Comparison of ENCODE assay signal across 17 cellular contexts in the genomic region with DNA sequence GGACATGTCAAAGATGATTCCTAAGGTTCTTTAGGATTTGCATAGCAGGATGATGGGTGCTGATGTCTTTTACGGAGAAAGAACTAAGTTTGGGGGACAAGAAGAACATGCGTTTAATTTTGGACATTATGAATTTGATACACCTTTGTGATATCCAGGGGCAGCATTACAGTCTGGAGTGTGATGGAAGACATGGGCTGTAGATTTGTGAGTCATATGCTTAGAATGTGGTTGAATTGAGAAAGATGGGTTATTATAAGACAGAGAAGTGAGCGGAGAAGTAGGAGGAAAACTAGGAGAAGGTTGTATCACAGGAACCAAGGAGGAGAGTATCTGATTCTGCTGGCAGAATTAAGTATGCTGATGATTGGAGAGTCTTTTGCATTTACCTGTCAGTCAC. TPM values are rescaled to one million over a fixed set of nuclear protein-coding genes. Genes with fewer than 3 reads are reported as not detected.
A peak's percentile ranks its signal among the peaks of the same experiment; 100 is the strongest.
DNase-seq lines count a peak whose midpoint lies in the region; ATAC-seq, FAIRE-seq and TF ChIP-seq lines count a peak whose summit lies in the region.
"Had no signal": no experiment of that assay in that cellular context is flagged by ENCODE, and none has a peak within 500 bp of the region (broad histone marks: within the 10 kb centered on the region; RNA-seq: fewer than 3 reads in every experiment).

No MANE protein-coding gene starts in this region.

- H3K23me2 ChIP-seq in H9 (ENCODE audit: insufficient read length, low read depth, low read length, poor library complexity, severe bottlenecking) = no peaks in the 10 kb centered on the region

- peaks cover 4% of the 10 kb centered on the region for H3K79me2 ChIP-seq in H9 (ENCODE audit: insufficient read depth, low read length)

- H3K14ac ChIP-seq in H9 (ENCODE audit: insufficient read depth, low read length) = no peak overlapping the region

- no peaks in the 10 kb centered on the region for H4K20me1 ChIP-seq in H9 (ENCODE audit: control insufficient read depth, insufficient read depth, insufficient read length)

- no peak overlapping the region for H3K18ac ChIP-seq in H9 (ENCODE audit: insufficient read length, low read depth, low read length)

- H3K79me1 ChIP-seq in H9 (ENCODE audit: insufficient read depth, low read depth, low read length, poor library complexity, severe bottlenecking) = peaks cover 11% of the 10 kb centered on the region

- H3K9me3 Mint-ChIP-seq in H9 = no peaks in the 10 kb centered on the region
- H3K9me3 Mint-ChIP-seq in activated naive CD4-positive, alpha-beta T cell treated with anti-CD3 and anti-CD28 coated beads for 36 hours = no peaks in the 10 kb centered on the region
- H3K9me3 Mint-ChIP-seq: CD8-positive, alpha-beta T cell had no signal

- no peak overlapping the region for H2BK20ac ChIP-seq in H9 (ENCODE audit: low read depth, low read length, poor library complexity, severe bottlenecking)

- no peak overlapping the region for H2BK12ac ChIP-seq in H9 (ENCODE audit: insufficient read length, low read depth, low read length)

- no peak overlapping the region for H4K91ac ChIP-seq in H9 (ENCODE audit: insufficient read length, low read depth, low read length)

- H3K4ac ChIP-seq in H9 (ENCODE audit: low read depth, low read length) = no peak overlapping the region

- H3K9me3 ChIP-seq in H9 (ENCODE audit: control insufficient read depth, low read depth, low read length) = no peaks in the 10 kb centered on the region
- H3K9me3 ChIP-seq: BLaER1 treated with 17β-estradiol and CSF1 and Interleukin-3, amounts not matched to agents 10 nM and 100 nM had no signal

- no peak for ATAC-seq in GM18873 (IDR thresholded peaks at IDR 0.05; ENCODE audit: low FRiP score, unreplicated experiment)
- ATAC-seq: CD8-positive, alpha-beta T cell; GM12878 had no signal

- H2AFZ ChIP-seq in H9 (ENCODE audit: low read length) = no peak overlapping the region
- H2AFZ ChIP-seq: GM23248 had no signal

- FAIRE-seq in HTR-8/SVneo (lab: Jason Lieb, UNC) = peak; percentile 88
- FAIRE-seq in bronchial epithelial cell (lab: Jason Lieb, UNC) = no peak
- FAIRE-seq: GM12878, H54 had no signal

- no peaks in the 10 kb centered on the region; the same call in 1 of the 2 replicates for H3K4me1 ChIP-seq in H9 (ENCODE audit: insufficient read depth, low read length)

- no CpG with 5 or more reads among the region's 3 CpGs for WGBS in H9 (ENCODE audit: extremely low coverage, insufficient read length, low lambda C conversion rate)

- no peak for TF ChIP-seq CTCF in H9 (conservative IDR thresholded peaks at IDR 0.05)
- TF ChIP-seq CTCF in bronchial epithelial cell (IDR thresholded peaks at IDR 0.05; ENCODE audit: insufficient read depth, low read length, severe bottlenecking) = no peak

- H3K27me3 ChIP-seq in H9 (ENCODE audit: insufficient read depth, low read length) (no peaks in the 10 kb centered on the region), bronchial epithelial cell (ENCODE audit: control insufficient read depth, insufficient read depth, low read length) (no peaks in the 10 kb centered on the region)
- H3K27me3 ChIP-seq: BLaER1 treated with 17β-estradiol and CSF1 and Interleukin-3, amounts not matched to agents 10 nM and 100 nM had no signal

- no peak overlapping the region for H4K8ac ChIP-seq in H9 (replicated peaks; ENCODE audit: insufficient read length, low read depth, low read length)

- intact Hi-C loops in activated naive CD4-positive, alpha-beta T cell treated with anti-CD3 and anti-CD28 coated beads for 36 hours (cut with micrococcal nuclease) = no loop called here

- no peaks in the 10 kb centered on the region for H3K36me3 Mint-ChIP-seq in H9 (ENCODE audit: insufficient read depth in 1 of 3, low read depth in 3 of 3)
- no peaks in the 10 kb centered on the region for H3K36me3 Mint-ChIP-seq in activated naive CD4-positive, alpha-beta T cell treated with anti-CD3 and anti-CD28 coated beads for 36 hours (ENCODE audit: low read depth)
- H3K36me3 Mint-ChIP-seq: CD8-positive, alpha-beta T cell had no signal

- H3K9ac ChIP-seq in H9 (ENCODE audit: extremely low read depth, insufficient read length, low read length) = no peak overlapping the region
- H3K9ac ChIP-seq: BLaER1 treated with 17β-estradiol and CSF1 and Interleukin-3, amounts not matched to agents 10 nM and 100 nM; GM23248 had no signal

- H3K27me3 Mint-ChIP-seq in H9 (ENCODE audit: low read depth) = no peaks in the 10 kb centered on the region
- no peaks in the 10 kb centered on the region for H3K27me3 Mint-ChIP-seq in activated naive CD4-positive, alpha-beta T cell treated with anti-CD3 and anti-CD28 coated beads for 36 hours (ENCODE audit: low read depth)

- H3K4me2 ChIP-seq in H9 (ENCODE audit: insufficient read depth, insufficient read length, low read length) = no peak overlapping the region
- H3K4me2 ChIP-seq: BLaER1 treated with 17β-estradiol and CSF1 and Interleukin-3, amounts not matched to agents 10 nM and 100 nM had no signal

- CTCF ChIA-PET in activated naive CD4-positive, alpha-beta T cell treated with anti-CD3 and anti-CD28 coated beads for 36 hours (lab: Charles Lee) = no interaction called here

- no peak overlapping the region for H4K5ac ChIP-seq in H9 (ENCODE audit: insufficient read length, low read depth, low read length)

- H3K27ac ChIP-seq in H9 (ENCODE audit: insufficient read length, low read depth, low read length) = no peak overlapping the region
- H3K27ac ChIP-seq: BLaER1 treated with 17β-estradiol and CSF1 and Interleukin-3, amounts not matched to agents 10 nM and 100 nM; GM23248 had no signal

- DNase-seq in H9 (no peak), HTR-8/SVneo (ENCODE audit: insufficient read length, low spot score) (no peak), bronchial epithelial cell (ENCODE audit: low read depth) (peak; percentile 12), NCI-H1105 treated with DMSO at 0.1 percent for 48 hours (lab: John Stamatoyannopoulos, UW) (no peak)
- no peak for DNase-seq in activated naive CD4-positive, alpha-beta T cell treated with anti-CD3 and anti-CD28 coated beads for 36 hours
- DNase-seq: Calu3; CD8-positive, alpha-beta T cell; DMS 273 treated with DMSO at 0.1 percent for 48 hours; DMS53; DND-41; EL; GM23248 had no signal

- no peak overlapping the region for H3K4me3 Mint-ChIP-seq in H9
- no peak overlapping the region for H3K4me3 Mint-ChIP-seq in activated naive CD4-positive, alpha-beta T cell treated with anti-CD3 and anti-CD28 coated beads for 36 hours
- H3K4me3 Mint-ChIP-seq: B cell; CD8-positive, alpha-beta T cell had no signal

- no peak overlapping the region for H3T11ph ChIP-seq in H9 (ENCODE audit: low read length)

- no peak overlapping the region for H3K56ac ChIP-seq in H9 (ENCODE audit: insufficient read length, low read depth, low read length)

- H2BK120ac ChIP-seq in H9 (ENCODE audit: low read depth, low read length, poor library complexity, severe bottlenecking) = no peak overlapping the region

- H2BK5ac ChIP-seq in H9 (ENCODE audit: insufficient read length, low read length) = no peak overlapping the region

- H3K4me3 ChIP-seq in bronchial epithelial cell (ENCODE audit: low read depth, low read length) = no peak overlapping the region
- H3K4me3 ChIP-seq: BLaER1 treated with 17β-estradiol and CSF1 and Interleukin-3, amounts not matched to agents 10 nM and 100 nM; GM12878; GM23248 had no signal

- H3K23ac ChIP-seq in H9 (ENCODE audit: insufficient read length, low read depth, low read length) = peak overlapping the region; percentile 9

- H2AK5ac ChIP-seq in H9 (ENCODE audit: insufficient read length, low read length) = no peak overlapping the region

- no peaks in the 10 kb centered on the region for H3K36me3 ChIP-seq in bronchial epithelial cell (ENCODE audit: control insufficient read depth, insufficient read depth, low read length)
- H3K36me3 ChIP-seq: BLaER1 treated with 17β-estradiol and CSF1 and Interleukin-3, amounts not matched to agents 10 nM and 100 nM had no signal

- no peak overlapping the region for H3K27ac Mint-ChIP-seq in H9
- H3K27ac Mint-ChIP-seq in activated naive CD4-positive, alpha-beta T cell treated with anti-CD3 and anti-CD28 coated beads for 36 hours = no peak overlapping the region
- H3K27ac Mint-ChIP-seq: B cell; CD8-positive, alpha-beta T cell had no signal

- peaks cover 2% of the 10 kb centered on the region in 2 experiments; a peak in 3 of 4 replicates for H3K4me1 Mint-ChIP-seq in H9
- no peaks in the 10 kb centered on the region for H3K4me1 Mint-ChIP-seq in activated naive CD4-positive, alpha-beta T cell treated with anti-CD3 and anti-CD28 coated beads for 36 hours (ENCODE audit: low read depth)
- H3K4me1 Mint-ChIP-seq: B cell had no signal

- no peak overlapping the region for H2BK15ac ChIP-seq in H9 (ENCODE audit: low read depth, low read length)

RNA-seq across cellular contexts. Expression of gene NEO1, which starts 20.6 kb away (rescaled TPM):
- total RNA-seq in H9 (2021) = 37.7 and 41.8 TPM in 2 replicates
- 10.5 and 13.4 TPM in 2 replicates for total RNA-seq in bronchial epithelial cell
- total RNA-seq in activated naive CD4-positive, alpha-beta T cell treated with anti-CD3 and anti-CD28 coated beads for 36 hours = 1 to 10 TPM; 4.3 to 4.4 TPM
